Comparison of ENCODE assay signal across 11 cellular contexts in the genomic region with DNA sequence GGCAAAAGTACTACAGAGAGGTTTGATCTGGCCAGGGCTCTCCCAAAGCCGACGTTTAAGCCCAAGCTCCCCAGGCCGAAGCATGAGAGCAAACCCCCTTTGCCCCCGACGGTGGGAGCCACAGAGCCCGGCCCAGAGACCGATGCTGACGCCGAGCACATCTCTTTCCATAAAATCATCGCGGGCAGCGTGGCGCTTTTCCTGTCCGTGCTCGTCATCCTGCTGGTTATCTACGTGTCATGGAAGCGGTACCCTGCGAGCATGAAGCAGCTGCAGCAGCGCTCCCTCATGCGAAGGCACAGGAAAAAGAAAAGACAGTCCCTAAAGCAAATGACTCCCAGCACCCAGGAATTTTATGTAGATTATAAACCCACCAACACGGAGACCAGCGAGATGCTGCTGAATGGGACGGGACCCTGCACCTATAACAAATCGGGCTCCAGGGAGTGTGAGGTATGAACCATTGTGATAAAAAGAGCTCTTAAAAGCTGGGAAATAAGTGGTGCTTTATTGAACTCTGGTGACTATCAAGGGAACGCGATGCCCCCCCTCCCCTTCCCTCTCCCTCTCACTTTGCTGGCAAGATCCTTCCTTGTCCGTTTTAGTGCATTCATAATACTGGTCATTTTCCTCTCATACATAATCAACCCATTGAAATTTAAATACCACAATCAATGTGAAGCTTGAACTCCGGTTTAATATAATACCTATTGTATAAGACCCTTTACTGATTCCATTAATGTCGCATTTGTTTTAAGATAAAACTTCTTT. TPM values are rescaled to one million over a fixed set of nuclear protein-coding genes. Genes with fewer than 3 reads are reported as not detected.
DNase-seq lines count a peak whose midpoint lies in the region; ATAC-seq and TF ChIP-seq lines count a peak whose summit lies in the region.
"Had no signal": no experiment of that assay in that cellular context is flagged by ENCODE, and none has a peak within 500 bp of the region (broad histone marks: within the 10 kb centered on the region; RNA-seq: fewer than 3 reads in every experiment).

No MANE protein-coding gene starts in this region.

- intact Hi-C loops in Calu3 (cut with micrococcal nuclease; ENCODE audit: unreplicated experiment) = loop anchor here (5.0 to 10.0 kb wide), 3 partner anchors 121 to 623 kb away; no protein-coding TSS in a partner anchor

- no peaks in the 10 kb centered on the region for H3K9me3 Mint-ChIP-seq in Calu3 (ENCODE audit: low read depth, unreplicated experiment)

- no peak overlapping the region for H3K27ac Mint-ChIP-seq in Calu3 (ENCODE audit: unreplicated experiment)

- TF ChIP-seq EP300 in gastroesophageal sphincter (IDR thresholded peaks at IDR 0.05) = no peak

- no peaks in the 10 kb centered on the region for H3K36me3 ChIP-seq in neuron (ENCODE audit: insufficient read depth, low read length)
- H3K36me3 ChIP-seq in gastroesophageal sphincter = no peaks in the 10 kb centered on the region

- peaks cover 32% of the 10 kb centered on the region for H3K27me3 Mint-ChIP-seq in Calu3 (ENCODE audit: unreplicated experiment)

- no peak for TF ChIP-seq CTCF in Calu3 (IDR thresholded peaks at IDR 0.05; ENCODE audit: unreplicated experiment)
- TF ChIP-seq CTCF in gastroesophageal sphincter (IDR thresholded peaks at IDR 0.05) = no peak

- H3K4me1 ChIP-seq in neuron (ENCODE audit: insufficient read depth, low read length) = peaks cover 37% of the 10 kb centered on the region
- peaks cover 0 to 12% (median 9%) of the 10 kb centered on the region in 3 donors for H3K4me1 ChIP-seq in gastroesophageal sphincter

- ATAC-seq in HG03457 (IDR thresholded peaks at IDR 0.05; ENCODE audit: unreplicated experiment) (no peak), gastroesophageal sphincter (no peak)

- H3K4me3 ChIP-seq in neuron (ENCODE audit: low read length) = peak overlapping the region; percentile 14
- peak overlapping the region in 1 of 2 donors; percentile 22 for H3K4me3 ChIP-seq in gastroesophageal sphincter
- H3K4me3 ChIP-seq: lung had no signal

- H3K4me3 Mint-ChIP-seq in Calu3 (ENCODE audit: low read depth, unreplicated experiment) = peak overlapping the region; percentile 12

- no peaks in the 10 kb centered on the region for H3K36me3 Mint-ChIP-seq in Calu3 (ENCODE audit: insufficient read depth, unreplicated experiment)

- no TSS peak for BruUV-seq in Calu3 (replicated peaks; lab: Mats Ljungman, UMichigan)

- CTCF ChIA-PET in Calu3 (lab: Charles Lee) = interaction anchor here (0.7 kb wide), 1 partner anchor 832 kb away, joined by 3 read pairs; no protein-coding TSS in a partner anchor

- H3K9me3 ChIP-seq in neuron (ENCODE audit: low read length) = peaks cover 5% of the 10 kb centered on the region
- H3K9me3 ChIP-seq in gastroesophageal sphincter = no peaks in the 10 kb centered on the region

- no peak overlapping the region for H2AFZ ChIP-seq in neuron (ENCODE audit: low read depth, low read length)

- 13 to 39% methylated on average over 7 to 15 of the region's 29 CpGs for WGBS in gastroesophageal sphincter (ENCODE audit: low coverage in 1 of 2), 2 donors

- H3K27me3 ChIP-seq in neuron (ENCODE audit: insufficient read depth, low read length) (no peaks in the 10 kb centered on the region), gastroesophageal sphincter (peaks cover 43% of the 10 kb centered on the region)

- no peak for TF ChIP-seq POLR2A in gastroesophageal sphincter (IDR thresholded peaks at IDR 0.05)

- H3K27ac ChIP-seq in gastroesophageal sphincter = no peak overlapping the region

- H3K4me1 Mint-ChIP-seq in Calu3 (ENCODE audit: low read depth, unreplicated experiment) = peaks cover 20% of the 10 kb centered on the region

- DNase-seq in Calu3 = no peak
- peak; percentile 12 for DNase-seq in NCI-H774 (lab: John Stamatoyannopoulos, UW)
- DNase-seq in globus pallidus (ENCODE audit: low spot score) = peak; percentile 72
- DNase-seq in SIG-M5 (lab: John Stamatoyannopoulos, UW) = no peak
- DNase-seq in activated naive CD4-positive, alpha-beta T cell treated with Interleukin-2 at 50 U/mL for 16 hours = no peak
- DNase-seq: activated CD4-positive, alpha-beta T cell treated with anti-CD3 and anti-CD28 coated beads, Interleukin-2, amount 50 U/mL, for 48 hours; central memory CD4-positive, alpha-beta T cell had no signal

RNA-seq across cellular contexts. Expression of gene LRRTM3, which starts 2.3 kb away (rescaled TPM):
- total RNA-seq in Calu3 (2022) = not detected in 2 replicates
- total RNA-seq in gastroesophageal sphincter = under 1 TPM in 3 of 4 donors, not detected in 1; 0.16 to 0.35 (median 0.20) TPM

Comparison
In these comparisons a context has a peak if more than half of its experiments do, and no peak if none do; other contexts are left out.
1. DNase-seq: peak in NCI-H774 (single experiment) and globus pallidus (single experiment); none in Calu3 (single experiment), SIG-M5 (single experiment) and activated naive CD4-positive, alpha-beta T cell treated with Interleukin-2 at 50 U/mL for 16 hours (single experiment).